Comparison of ENCODE assay signal across 20 cellular contexts in genomic region chr2:203510256-203510940, GRCh38.
"Had no signal": no experiment of that assay in that cellular context is flagged by ENCODE, and none has a peak within 500 bp of the region (broad histone marks: within the 10 kb centered on the region; RNA-seq: fewer than 3 reads in every experiment).

No MANE protein-coding gene starts in this region.

- ATAC-seq: activated CD8-positive, alpha-beta T cell treated with anti-CD3 and anti-CD28 coated beads, Interleukin-2, amount 10 ng/mL, durations not matched to agents 7 days and 5 days; activated naive CD4-positive, alpha-beta T cell treated with anti-CD3 and anti-CD28 coated beads, Interleukin-2, amount 50 U/mL, for 72 hours; gastrocnemius medialis; natural killer cell; right cardiac atrium had no signal

- H3K36me3 Mint-ChIP-seq: natural killer cell had no signal

- H3K4me1 ChIP-seq: gastrocnemius medialis had no signal

- H3K4me3 ChIP-seq: esophagus muscularis mucosa, gastrocnemius medialis, lung, ovary, tibial artery had no signal

- H3K27me3 Mint-ChIP-seq: activated CD4-positive, alpha-beta T cell treated with anti-CD3 and anti-CD28 coated beads, Interleukin-2, amount 10 ng/mL, durations not matched to agents 7 days and 5 days; stimulated activated naive CD8-positive, alpha-beta T cell treated with anti-CD3 and anti-CD28 coated beads, Interleukin-15, Interleukin-2, amounts not matched to agents 100 ng/mL and 50 ng/mL, for 24 hours had no signal

- H3K4me3 Mint-ChIP-seq: activated CD4-positive, alpha-beta T cell treated with anti-CD3 and anti-CD28 coated beads, Interleukin-2, amount 10 ng/mL, durations not matched to agents 7 days and 5 days; activated CD8-positive, alpha-beta T cell treated with anti-CD3 and anti-CD28 coated beads, Interleukin-2, amount 10 ng/mL, durations not matched to agents 7 days and 5 days; natural killer cell; stimulated activated naive CD8-positive, alpha-beta T cell treated with anti-CD3 and anti-CD28 coated beads, Interleukin-15, Interleukin-2, amounts not matched to agents 100 ng/mL and 50 ng/mL, for 24 hours; T-helper 1 cell treated with Interleukin-12 subunit alpha and Interleukin-12 subunit beta and Interleukin-4 antibody, amounts not matched to agents 30 μg/mL and 1 μg/mL, for 36 hours had no signal

- H3K27ac ChIP-seq: brain microvascular endothelial cell, esophagus muscularis mucosa, gastrocnemius medialis, ovary, tibial artery had no signal

- H3K4me1 Mint-ChIP-seq: natural killer cell had no signal

- H3K27me3 ChIP-seq: brain microvascular endothelial cell, esophagus muscularis mucosa, gastrocnemius medialis, ovary, tibial artery had no signal

- H3K9me3 ChIP-seq: esophagus muscularis mucosa, gastrocnemius medialis, ovary, tibial artery had no signal

- DNase-seq: activated CD4-positive, alpha-beta T cell treated with anti-CD3 and anti-CD28 coated beads, Interleukin-2, amount 10 ng/mL, durations not matched to agents 7 days and 5 days; activated CD8-positive, alpha-beta T cell treated with anti-CD3 and anti-CD28 coated beads, Interleukin-2, amount 10 ng/mL, durations not matched to agents 7 days and 5 days; activated T-cell treated with anti-CD3 and anti-CD28 coated beads, Interleukin-2, amount 50 U/mL, for 1 hour; aorta; brain microvascular endothelial cell; caudate nucleus; effector memory CD4-positive, alpha-beta T cell; gastrocnemius medialis; hypothalamus; natural killer cell; ovary; right cardiac atrium; stimulated activated CD4-positive, alpha-beta T cell treated with anti-CD3 and anti-CD28 coated beads, Interleukin-1b, Interleukin-23, amount 100 ng/mL, for 48 hours; T1000; tibial artery had no signal

- H3K9me3 Mint-ChIP-seq: activated naive CD4-positive, alpha-beta T cell treated with anti-CD3 and anti-CD28 coated beads, Interleukin-2, amount 50 U/mL, for 72 hours; natural killer cell; stimulated activated naive CD8-positive, alpha-beta T cell treated with anti-CD3 and anti-CD28 coated beads, Interleukin-15, Interleukin-2, amounts not matched to agents 100 ng/mL and 50 ng/mL, for 24 hours had no signal

- H3K27ac Mint-ChIP-seq: activated CD4-positive, alpha-beta T cell treated with anti-CD3 and anti-CD28 coated beads, Interleukin-2, amount 10 ng/mL, durations not matched to agents 7 days and 5 days; activated CD8-positive, alpha-beta T cell treated with anti-CD3 and anti-CD28 coated beads, Interleukin-2, amount 10 ng/mL, durations not matched to agents 7 days and 5 days; natural killer cell; stimulated activated naive CD8-positive, alpha-beta T cell treated with anti-CD3 and anti-CD28 coated beads, Interleukin-15, Interleukin-2, amounts not matched to agents 100 ng/mL and 50 ng/mL, for 24 hours; T-helper 1 cell treated with Interleukin-12 subunit alpha and Interleukin-12 subunit beta and Interleukin-4 antibody, amounts not matched to agents 30 μg/mL and 1 μg/mL, for 36 hours had no signal

- H3K36me3 ChIP-seq: brain microvascular endothelial cell, esophagus muscularis mucosa, gastrocnemius medialis, ovary, tibial artery had no signal
